21 cellular contexts compared by ENCODE assay signal in genomic region chr1:156754219-156754618, GRCh38. TPM values are rescaled to one million over a fixed set of nuclear protein-coding genes. Genes with fewer than 3 reads are reported as not detected.
A peak's percentile ranks its signal among the peaks of the same experiment; 100 is the strongest.
DNase-seq lines count a peak whose midpoint lies in the region; ATAC-seq and TF ChIP-seq lines count a peak whose summit lies in the region.
"Had no signal": no experiment of that assay in that cellular context is flagged by ENCODE, and none has a peak within 500 bp of the region (broad histone marks: within the 10 kb centered on the region; RNA-seq: fewer than 3 reads in every experiment).

No MANE protein-coding gene starts in this region.

- H3K27me3 ChIP-seq in A673 (replicated peaks; ENCODE audit: insufficient read depth, low read depth, low read length, poor library complexity) (no peaks in the 10 kb centered on the region), suprapubic skin (no peaks in the 10 kb centered on the region), GM23248 (replicated peaks; ENCODE audit: insufficient read depth) (no peaks in the 10 kb centered on the region)

- POLR2A ChIA-PET in A673 (lab: Charles Lee; ENCODE audit: low non-redundant PET): no interaction called here

- H3K4me1 Mint-ChIP-seq in glutamatergic neuron (ENCODE audit: low read depth, unreplicated experiment): peaks cover 19% of the 10 kb centered on the region

- no peak overlapping the region for H2AFZ ChIP-seq in GM23248

- in situ Hi-C loops in GM23248 (cut with MboI): no loop called here

- H4K20me1 ChIP-seq in GM23248 (ENCODE audit: insufficient read depth): no peaks in the 10 kb centered on the region

- peaks cover 64% of the 10 kb centered on the region for H3K79me2 ChIP-seq in GM23248 (ENCODE audit: insufficient read depth)

- H3K9ac ChIP-seq in GM23248: no peak overlapping the region

- H3K36me3 Mint-ChIP-seq in glutamatergic neuron (ENCODE audit: unreplicated experiment): no peaks in the 10 kb centered on the region
- H3K36me3 Mint-ChIP-seq: mesothelial cell of epicardium had no signal

- WGBS in suprapubic skin: 87% methylated on average over 8 of the region's 8 CpGs
- 75 to 79% methylated on average over 8 of the region's 8 CpGs for WGBS in GM23248 (ENCODE audit: low coverage in 1 of 2, low lambda C conversion rate in 2 of 2, missing lambda C conversion rate in 2 of 2), 2 experiments

- CTCF ChIA-PET in A673 (lab: Charles Lee): no interaction called here

- H3K27ac ChIP-seq in A673 (ENCODE audit: low read depth, low read length, poor library complexity, severe bottlenecking) (no peak overlapping the region), suprapubic skin (no peak overlapping the region), GM23248 (no peak overlapping the region)

- TF ChIP-seq EP300 in suprapubic skin (IDR thresholded peaks at IDR 0.05): no peak

- peaks cover 27% of the 10 kb centered on the region for H3F3A ChIP-seq in GM23248 (ENCODE audit: insufficient read depth)

- H3K27me3 Mint-ChIP-seq in glutamatergic neuron (ENCODE audit: unreplicated experiment): peaks cover 7% of the 10 kb centered on the region

- ATAC-seq in HG03139 (IDR thresholded peaks at IDR 0.05; ENCODE audit: unreplicated experiment): no peak
- no peak for ATAC-seq in HG03135 (IDR thresholded peaks at IDR 0.05; ENCODE audit: unreplicated experiment)
- ATAC-seq: sciatic nerve had no signal

- no peak overlapping the region for H3K4me3 ChIP-seq in A673 (ENCODE audit: low read depth, low read length, poor library complexity, severe bottlenecking)
- H3K4me3 ChIP-seq in suprapubic skin: no peak overlapping the region
- no peak overlapping the region for H3K4me3 ChIP-seq in GM23248

- BruUV-seq in A673 (replicated peaks; lab: Mats Ljungman, UMichigan): TSS peak; percentile 8

- TF ChIP-seq CTCF in A673 (conservative IDR thresholded peaks at IDR 0.05; ENCODE audit: low read depth, low read length) (no peak), glutamatergic neuron (IDR thresholded peaks at IDR 0.05; ENCODE audit: partially characterized antibody, unreplicated experiment) (no peak), suprapubic skin (IDR thresholded peaks at IDR 0.05) (no peak)

- H3K4me2 ChIP-seq in GM23248 (ENCODE audit: unreplicated experiment): no peak overlapping the region

- TF ChIP-seq POLR2A in suprapubic skin (IDR thresholded peaks at IDR 0.05): no peak

- H3K9me3 ChIP-seq in A673 (ENCODE audit: low read depth, low read length, poor library complexity, severe bottlenecking) (no peaks in the 10 kb centered on the region), suprapubic skin (no peaks in the 10 kb centered on the region), GM23248 (ENCODE audit: low read depth) (no peaks in the 10 kb centered on the region)

- H3K4me3 Mint-ChIP-seq in glutamatergic neuron (ENCODE audit: unreplicated experiment): peak overlapping the region; percentile 63

- H3K9me2 ChIP-seq in GM23248 (ENCODE audit: insufficient read depth): no peaks in the 10 kb centered on the region

- DNase-seq in A673 (ENCODE audit: low spot score): no peak
- peak; percentile 45 for DNase-seq in DMS79 treated with DMSO at 0.1 percent for 48 hours (lab: John Stamatoyannopoulos, UW)
- DNase-seq in NCI-H524 (lab: John Stamatoyannopoulos, UW): peak; percentile 86 to 95
- no peak for DNase-seq in glutamatergic neuron
- DNase-seq in suprapubic skin (ENCODE audit: low spot score in 2 of 2): no peak
- no peak for DNase-seq in GM23248
- DNase-seq: activated CD4-positive, CD25-positive, alpha-beta regulatory T cell; activated effector memory CD4-positive, alpha-beta T cell treated with Interleukin-2 at 50 U/mL for 16 hours; amygdala; DMS53; effector memory CD4-positive, alpha-beta T cell; hippocampal formation; kidney glomerular epithelial cell; NCI-H1105 treated with DMSO at 0.1 percent for 48 hours; stimulated activated CD4-positive, alpha-beta T cell treated with anti-CD3 and anti-CD28 coated beads, Interleukin-4, amount 100 ng/mL, for 1 hour; substantia nigra; T-helper 2 cell had no signal

- H3K36me3 ChIP-seq in A673 (ENCODE audit: insufficient read depth, low read length, poor library complexity, severe bottlenecking) (no peaks in the 10 kb centered on the region), suprapubic skin (no peaks in the 10 kb centered on the region), GM23248 (ENCODE audit: low read depth) (no peaks in the 10 kb centered on the region)

- intact Hi-C loops in A673 (cut with micrococcal nuclease; ENCODE audit: unreplicated experiment): no loop called here

- H3K9me3 Mint-ChIP-seq in glutamatergic neuron (ENCODE audit: unreplicated experiment): peaks cover 7% of the 10 kb centered on the region
- H3K9me3 Mint-ChIP-seq: mesothelial cell of epicardium had no signal

- H3K4me1 ChIP-seq in A673 (ENCODE audit: insufficient read depth, low read length, poor library complexity, severe bottlenecking): peaks cover 9% of the 10 kb centered on the region
- peaks cover 27% of the 10 kb centered on the region for H3K4me1 ChIP-seq in suprapubic skin
- peaks cover 11% of the 10 kb centered on the region for H3K4me1 ChIP-seq in GM23248 (ENCODE audit: insufficient read depth)

- H3K27ac Mint-ChIP-seq in glutamatergic neuron (ENCODE audit: unreplicated experiment): peak overlapping the region; percentile 53

RNA-seq across cellular contexts. Expression of gene HDGF, which starts 2.7 kb away (rescaled TPM):
- 477 and 536 TPM in 2 replicates for total RNA-seq in A673 (2021)
- total RNA-seq in glutamatergic neuron (ENCODE audit: unreplicated experiment): 147 TPM
- total RNA-seq in suprapubic skin: 100 to 1,000 TPM; 178 to 250 (median 210) TPM
- 184 and 185 TPM in 2 replicates for total RNA-seq in GM23248 (2014; rRNA removed; shearing (Covaris generic))
- 95.4 and 131 TPM in 2 replicates for polyA plus RNA-seq in GM23248 (2016; fragmentation: Nextera tagmentation; extraction: Ambion mirVana)

RNA-seq across cellular contexts. Expression of gene PRCC, which starts 13.1 kb away (rescaled TPM):
- 121 and 125 TPM in 2 replicates for total RNA-seq in A673 (2021)
- 88.8 TPM for total RNA-seq in glutamatergic neuron (ENCODE audit: unreplicated experiment)
- total RNA-seq in suprapubic skin: 10 to 100 TPM; 39.1 to 50.1 (median 43.3) TPM
- total RNA-seq in GM23248 (2014; rRNA removed; shearing (Covaris generic)): 32.4 and 43.6 TPM in 2 replicates
- 57.0 and 62.4 TPM in 2 replicates for polyA plus RNA-seq in GM23248 (2016; fragmentation: Nextera tagmentation; extraction: Ambion mirVana)

RNA-seq across cellular contexts. Expression of gene MRPL24, which starts 13.3 kb away (rescaled TPM):
- total RNA-seq in A673 (2021) (85.7 and 92.9 TPM in 2 replicates), glutamatergic neuron (ENCODE audit: unreplicated experiment) (25.1 TPM), suprapubic skin (10 to 100 TPM; 33.6 to 66.6 (median 55.0) TPM)
- 49.2 and 55.7 TPM in 2 replicates for total RNA-seq in GM23248 (2014; rRNA removed; shearing (Covaris generic))
- 91.4 and 93.7 TPM in 2 replicates for polyA plus RNA-seq in GM23248 (2016; fragmentation: Nextera tagmentation; extraction: Ambion mirVana)

RNA-seq across cellular contexts. Expression of gene ISG20L2, which starts 25.7 kb away (rescaled TPM):
- total RNA-seq in A673 (2021): 45.7 and 46.5 TPM in 2 replicates
- total RNA-seq in glutamatergic neuron (ENCODE audit: unreplicated experiment): 32.6 TPM
- 10 to 100 TPM; 33.8 to 59.6 (median 38.9) TPM for total RNA-seq in suprapubic skin
- total RNA-seq in GM23248 (2014; rRNA removed; shearing (Covaris generic)): 10.4 TPM in 2 replicates
- polyA plus RNA-seq in GM23248 (2016; fragmentation: Nextera tagmentation; extraction: Ambion mirVana): 17.8 and 21.5 TPM in 2 replicates

RNA-seq across cellular contexts. Expression of gene METTL25B, which starts 25.9 kb away (rescaled TPM):
- total RNA-seq in A673 (2021): 20.2 TPM in 2 replicates
- 27.1 TPM for total RNA-seq in glutamatergic neuron (ENCODE audit: unreplicated experiment)
- total RNA-seq in suprapubic skin: 10 to 100 TPM; 20.7 to 40.3 (median 34.2) TPM
- total RNA-seq in GM23248 (2014; rRNA removed; shearing (Covaris generic)): 4.5 and 5.6 TPM in 2 replicates
- polyA plus RNA-seq in GM23248 (2016; fragmentation: Nextera tagmentation; extraction: Ambion mirVana): 7.4 and 10.1 TPM in 2 replicates

Comparison
In these comparisons a context has a peak if more than half of its experiments do, and no peak if none do; other contexts are left out.
1. DNase-seq: peak in DMS79 treated with DMSO at 0.1 percent for 48 hours (single experiment) and NCI-H524 (2 of 2); none in A673 (single experiment), glutamatergic neuron (single experiment), suprapubic skin (0 of 2) and GM23248 (single experiment).